31 cellular contexts compared by ENCODE assay signal in the genomic region with DNA sequence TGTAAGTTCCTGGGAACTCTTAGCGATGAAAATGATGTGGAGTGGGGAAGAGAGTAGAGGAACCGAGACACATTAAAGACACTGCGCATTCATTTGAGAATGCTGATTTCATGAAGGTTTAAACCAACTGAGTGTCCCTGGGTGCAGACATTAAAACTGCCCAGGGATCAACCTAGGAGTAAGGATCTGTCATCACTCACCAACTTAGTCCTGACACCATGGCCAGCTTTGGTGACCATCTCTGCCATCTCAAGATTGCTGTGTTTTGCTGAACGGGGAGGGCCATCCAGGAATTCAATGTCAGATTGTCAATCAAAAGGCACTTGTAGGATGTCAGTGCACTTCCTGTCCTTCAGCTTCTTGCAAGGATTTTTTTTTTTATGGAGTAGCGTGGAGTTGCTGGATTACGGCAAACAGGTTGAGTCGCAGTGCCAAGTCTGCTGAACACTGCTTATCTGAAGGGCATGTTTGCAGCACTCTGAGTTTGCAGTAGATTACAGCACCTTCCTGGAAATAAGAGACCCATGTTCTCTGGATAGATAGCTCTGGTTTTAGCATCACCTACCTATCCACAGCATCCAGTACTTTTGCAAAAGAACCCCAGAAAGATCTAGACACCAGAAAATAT.
"Had no signal": no experiment of that assay in that cellular context is flagged by ENCODE, and none has a peak within 500 bp of the region (broad histone marks: within the 10 kb centered on the region; RNA-seq: fewer than 3 reads in every experiment).

No MANE protein-coding gene starts in this region.

- ATAC-seq: effector memory CD8-positive, alpha-beta T cell; left colon; mucosa of descending colon; natural killer cell treated with Interleukin-12 subunit alpha and Interleukin-12 subunit beta and Interleukin-15 and Interleukin-18, amount 100 ng/mL, for 72 hours; psoas muscle; right cardiac atrium; stimulated activated effector memory CD8-positive, alpha-beta T cell treated with anti-CD3 and anti-CD28 coated beads, Interleukin-12 subunit alpha, Interleukin-12 subunit beta, amount 100 ng/mL, for 72 hours had no signal

- H3K27ac ChIP-seq: esophagus squamous epithelium, heart right ventricle, ovary, psoas muscle, sigmoid colon, testis, tibial artery, upper lobe of left lung had no signal

- H3K36me3 Mint-ChIP-seq: immature natural killer cell; mesothelial cell of epicardium; naive B cell; natural killer cell treated with Interleukin-12 subunit alpha and Interleukin-12 subunit beta and Interleukin-15 and Interleukin-18, amount 100 ng/mL, for 72 hours; stimulated activated effector memory CD8-positive, alpha-beta T cell treated with anti-CD3 and anti-CD28 coated beads, Interleukin-12 subunit alpha, Interleukin-12 subunit beta, amount 100 ng/mL, for 72 hours had no signal

- H3K9me3 Mint-ChIP-seq: immature natural killer cell; mesothelial cell of epicardium; natural killer cell treated with Interleukin-12 subunit alpha and Interleukin-12 subunit beta and Interleukin-15 and Interleukin-18, amount 100 ng/mL, for 72 hours; stimulated activated effector memory CD8-positive, alpha-beta T cell treated with anti-CD3 and anti-CD28 coated beads, Interleukin-12 subunit alpha, Interleukin-12 subunit beta, amount 100 ng/mL, for 72 hours had no signal

- H3K4me3 ChIP-seq: esophagus squamous epithelium, heart right ventricle, mucosa of descending colon, ovary, psoas muscle, sigmoid colon, testis, tibial artery, upper lobe of left lung had no signal

- H3K4me1 ChIP-seq: psoas muscle, sigmoid colon, testis, upper lobe of left lung had no signal

- DNase-seq: cortex of kidney; effector memory CD8-positive, alpha-beta T cell; erythroblast; esophagus squamous epithelium; foreskin melanocyte; glutamatergic neuron; heart right ventricle; hypothalamus; immature natural killer cell; islet precursor cell; kidney glomerular epithelial cell; left colon; mesenchymal stem cell; mucosa of descending colon; naive B cell; occipital lobe; ovary; posterior cingulate gyrus; psoas muscle; right cardiac atrium; sigmoid colon; stimulated activated CD4-positive, alpha-beta T cell treated with anti-CD3 and anti-CD28 coated beads, Interleukin-2, amount 100 ng/mL, for 24 hours; stimulated activated CD4-positive, alpha-beta T cell treated with anti-CD3 and anti-CD28 coated beads, Interleukin-4, amount 100 ng/mL, for 24 hours; stimulated activated naive CD4-positive, alpha-beta T cell treated with Interleukin-2 at 50 U/mL for 16 hours; substantia nigra; testis; tibial artery had no signal

- H3K27me3 ChIP-seq: ovary, testis, upper lobe of left lung had no signal

- H3K4me1 Mint-ChIP-seq: immature natural killer cell; naive B cell; stimulated activated effector memory CD8-positive, alpha-beta T cell treated with anti-CD3 and anti-CD28 coated beads, Interleukin-12 subunit alpha, Interleukin-12 subunit beta, amount 100 ng/mL, for 72 hours had no signal

- H3K4me3 Mint-ChIP-seq: effector memory CD8-positive, alpha-beta T cell; immature natural killer cell; mesothelial cell of epicardium; naive B cell; natural killer cell treated with Interleukin-12 subunit alpha and Interleukin-12 subunit beta and Interleukin-15 and Interleukin-18, amount 100 ng/mL, for 72 hours; stimulated activated effector memory CD8-positive, alpha-beta T cell treated with anti-CD3 and anti-CD28 coated beads, Interleukin-12 subunit alpha, Interleukin-12 subunit beta, amount 100 ng/mL, for 72 hours had no signal

- H3K9me3 ChIP-seq: esophagus squamous epithelium, heart right ventricle, mucosa of descending colon, ovary, psoas muscle, sigmoid colon, testis, tibial artery, upper lobe of left lung had no signal

- H3K36me3 ChIP-seq: esophagus squamous epithelium, heart right ventricle, ovary, sigmoid colon, tibial artery, upper lobe of left lung had no signal

- H3K27ac Mint-ChIP-seq: effector memory CD8-positive, alpha-beta T cell; immature natural killer cell; mesothelial cell of epicardium; naive B cell; natural killer cell treated with Interleukin-12 subunit alpha and Interleukin-12 subunit beta and Interleukin-15 and Interleukin-18, amount 100 ng/mL, for 72 hours; stimulated activated effector memory CD8-positive, alpha-beta T cell treated with anti-CD3 and anti-CD28 coated beads, Interleukin-12 subunit alpha, Interleukin-12 subunit beta, amount 100 ng/mL, for 72 hours had no signal
